Comparison of ENCODE assay signal across 9 cellular contexts in genomic region chr20:33914871-33915270, GRCh38.
A peak's percentile ranks its signal among the peaks of the same experiment; 100 is the strongest.
DNase-seq lines count a peak whose midpoint lies in the region; ATAC-seq lines count a peak whose summit lies in the region.
"Had no signal": no experiment of that assay in that cellular context is flagged by ENCODE, and none has a peak within 500 bp of the region (broad histone marks: within the 10 kb centered on the region; RNA-seq: fewer than 3 reads in every experiment).

No MANE protein-coding gene starts in this region.

- peaks cover 4% of the 10 kb centered on the region for H3K4me1 Mint-ChIP-seq in T-helper 17 cell

- peak; percentile 1 for DNase-seq in activated CD8-positive, alpha-beta memory T cell treated with anti-CD3 and anti-CD28 coated beads, Interleukin-2, amount 50 U/mL, for 1 hour (ENCODE audit: extremely low read depth)
- DNase-seq in activated CD8-positive, alpha-beta memory T cell treated with anti-CD3 and anti-CD28 coated beads for 24 hours, result no peak
- peak in 1 of 3 donors; percentile 9 for DNase-seq in T-helper 17 cell
- peak; percentile 96 for DNase-seq in dermis blood vessel endothelial cell
- peak; percentile 17 to 22 for DNase-seq in stimulated activated CD8-positive, alpha-beta memory T cell treated with anti-CD3 and anti-CD28 coated beads, Interleukin-7, amount 100 ng/mL, for 4 hours (ENCODE audit: low read depth in 2 of 2)
- no peak for DNase-seq in NOMO-1 treated with dmso at 0.1 percent for 144 hours (lab: John Stamatoyannopoulos, UW; ENCODE audit: unreplicated experiment)
- DNase-seq in HUDEP-2 (lab: John Stamatoyannopoulos, UW; ENCODE audit: unreplicated experiment in 76 of 76), result no peak

- peak; percentile 91 for ATAC-seq in T-helper 17 cell
- ATAC-seq in HG03469 (IDR thresholded peaks at IDR 0.05; ENCODE audit: unreplicated experiment), result no peak

- H3K9me3 ChIP-seq in T-helper 17 cell (ENCODE audit: control insufficient read depth, low read length, poor library complexity, severe bottlenecking), result no peaks in the 10 kb centered on the region
- H3K9me3 ChIP-seq: BLaER1 treated with 17β-estradiol and CSF1 and Interleukin-3, amounts not matched to agents 10 nM and 100 nM had no signal

- H3K27me3 Mint-ChIP-seq in T-helper 17 cell, result peaks cover 17% of the 10 kb centered on the region

- no peaks in the 10 kb centered on the region for H3K36me3 Mint-ChIP-seq in T-helper 17 cell (ENCODE audit: low read depth)

- H3K4me3 Mint-ChIP-seq in T-helper 17 cell, result no peak overlapping the region

- H3K27ac Mint-ChIP-seq in T-helper 17 cell, result no peak overlapping the region

Comparison
In these comparisons a context has a peak if more than half of its experiments do, and no peak if none do; other contexts are left out.
1. DNase-seq: peak in activated CD8-positive, alpha-beta memory T cell treated with anti-CD3 and anti-CD28 coated beads, Interleukin-2, amount 50 U/mL, for 1 hour (single experiment), dermis blood vessel endothelial cell (single experiment) and stimulated activated CD8-positive, alpha-beta memory T cell treated with anti-CD3 and anti-CD28 coated beads, Interleukin-7, amount 100 ng/mL, for 4 hours (2 of 2); none in activated CD8-positive, alpha-beta memory T cell treated with anti-CD3 and anti-CD28 coated beads for 24 hours (single experiment), NOMO-1 treated with dmso at 0.1 percent for 144 hours (single experiment) and HUDEP-2 (0 of 76).